19 cellular contexts compared by ENCODE assay signal in genomic region chr13:90089051-90089450, GRCh38.
DNase-seq lines count a peak whose midpoint lies in the region; ATAC-seq, FAIRE-seq and TF ChIP-seq lines count a peak whose summit lies in the region.
"Had no signal": no experiment of that assay in that cellular context is flagged by ENCODE, and none has a peak within 500 bp of the region (broad histone marks: within the 10 kb centered on the region; RNA-seq: fewer than 3 reads in every experiment).

No MANE protein-coding gene starts in this region.

- no peaks in the 10 kb centered on the region for H4K20me1 ChIP-seq in IMR-90 (ENCODE audit: insufficient read depth, low read length)

- no peak overlapping the region for H3K4ac ChIP-seq in IMR-90 (ENCODE audit: low read depth, low read length)

- no CpG with 5 or more reads among the region's 3 CpGs for WGBS in IMR-90 (ENCODE audit: extremely low coverage in 2 of 2, insufficient read length in 1 of 2), 2 experiments
- 78 to 94% methylated on average over 3 of the region's 3 CpGs for WGBS in aorta, 2 donors

- H2BK120ac ChIP-seq in IMR-90 (ENCODE audit: low read depth, low read length): no peak overlapping the region

- H2AFZ ChIP-seq in IMR-90 (replicated peaks; ENCODE audit: low read length, poor library complexity): no peak overlapping the region

- H3K27ac Mint-ChIP-seq in activated naive CD4-positive, alpha-beta T cell treated with anti-CD3 and anti-CD28 coated beads, Interleukin-2, amount 50 U/mL, for 72 hours: no peak overlapping the region
- H3K27ac Mint-ChIP-seq: CD4-positive, alpha-beta memory T cell; HFFc6 had no signal

- no peak overlapping the region for H4K8ac ChIP-seq in IMR-90 (ENCODE audit: low read depth in 2 of 2, low read length in 2 of 2)

- H3K23ac ChIP-seq in IMR-90 (ENCODE audit: low read depth, low read length): no peak overlapping the region

- H2AK9ac ChIP-seq in IMR-90 (replicated peaks; ENCODE audit: low read depth, low read length, poor library complexity): no peak overlapping the region

- intact Hi-C loops in IMR-90 (cut with micrococcal nuclease): no loop called here
- intact Hi-C loops in aorta (cut with DNase I): no loop called here

- no peaks in the 10 kb centered on the region for H3K79me1 ChIP-seq in IMR-90 (ENCODE audit: low read depth in 1 of 2, low read length in 2 of 2)

- no peak overlapping the region for H3K9ac ChIP-seq in IMR-90 (ENCODE audit: low read depth, low read length)

- in situ Hi-C loops in IMR-90 (cut with MboI; ENCODE audit: low sequenced_read_pairs): no loop called here

- no peaks in the 10 kb centered on the region for H3K36me3 Mint-ChIP-seq in activated naive CD4-positive, alpha-beta T cell treated with anti-CD3 and anti-CD28 coated beads, Interleukin-2, amount 50 U/mL, for 72 hours
- H3K36me3 Mint-ChIP-seq: CD4-positive, alpha-beta memory T cell had no signal

- TF ChIP-seq RAD21 in IMR-90 (IDR thresholded peaks at IDR 0.05; ENCODE audit: low read length): no peak

- H3K4me1 ChIP-seq in IMR-90 (ENCODE audit: control insufficient read depth, insufficient read depth, low read length) (no peaks in the 10 kb centered on the region), aorta (ENCODE audit: control insufficient read depth in 1 of 2, insufficient read depth in 2 of 2, low read length in 2 of 2) (no peaks in the 10 kb centered on the region)

- no TSS peak for BruUV-seq in IMR-90 (replicated peaks; lab: Mats Ljungman, UMichigan)

- POLR2A ChIA-PET in IMR-90 (lab: Charles Lee; ENCODE audit: unreplicated experiment): no interaction called here

- H3K36me3 ChIP-seq in IMR-90 (ENCODE audit: control insufficient read depth, insufficient read depth, low read length) (no peaks in the 10 kb centered on the region), aorta (ENCODE audit: control insufficient read depth in 1 of 2, insufficient read depth in 2 of 2, low read length in 1 of 2) (no peaks in the 10 kb centered on the region)
- H3K36me3 ChIP-seq: HAP-1 had no signal

- H3K27ac ChIP-seq in IMR-90 (ENCODE audit: insufficient read depth, low read length) (no peak overlapping the region), aorta (ENCODE audit: low read depth in 1 of 2, low read length in 2 of 2) (no peak overlapping the region)

- H3K9me3 ChIP-seq in IMR-90 (ENCODE audit: control insufficient read depth, insufficient read depth, low read length): no peaks in the 10 kb centered on the region
- no peaks in the 10 kb centered on the region for H3K9me3 ChIP-seq in aorta (ENCODE audit: control insufficient read depth, low read length)
- H3K9me3 ChIP-seq: HAP-1 had no signal

- dilution Hi-C loops in IMR-90 (cut with HindIII; ENCODE audit: low sequenced_read_pairs, unreplicated experiment): no loop called here

- H2BK5ac ChIP-seq in IMR-90 (ENCODE audit: low read depth, low read length, poor library complexity, severe bottlenecking): no peak overlapping the region

- CTCF ChIA-PET in IMR-90 (lab: Yijun Ruan, JAX): no interaction called here

- no peak overlapping the region for H4K91ac ChIP-seq in IMR-90 (ENCODE audit: insufficient read depth, low read depth, low read length)

- peak; percentile 59 for FAIRE-seq in A204.1 (lab: Jason Lieb, UNC)
- peak; percentile 77 for FAIRE-seq in frontal cortex (lab: Jason Lieb, UNC)
- FAIRE-seq: GM12891, GM18507, H54 had no signal

- H3K4me2 ChIP-seq in IMR-90 (ENCODE audit: low read depth, low read length): no peak overlapping the region

- TF ChIP-seq CTCF in IMR-90 (conservative IDR thresholded peaks at IDR 0.05; ENCODE audit: low read depth, low read length): no peak

- no peak overlapping the region for H3K56ac ChIP-seq in IMR-90 (ENCODE audit: extremely low read depth, insufficient read depth, low read length)

- H3K18ac ChIP-seq in IMR-90 (ENCODE audit: low read depth, low read length): no peak overlapping the region

- DNase-seq in IMR-90 (no peak), frontal cortex (ENCODE audit: low spot score in 2 of 2) (no peak), aorta (no peak), DMS153 (lab: John Stamatoyannopoulos, UW) (no peak)
- DNase-seq in activated naive CD4-positive, alpha-beta T cell treated with anti-CD3 and anti-CD28 coated beads, Interleukin-2, amount 50 U/mL, for 72 hours (ENCODE audit: low spot score in 2 of 2): no peak
- DNase-seq: 8988T; C1 segment of cervical spinal cord; Calu3; CD4-positive, alpha-beta memory T cell; COR-L47; DND-41; GDM1; GOT3; HFFc6 had no signal

- no peak overlapping the region for H2BK20ac ChIP-seq in IMR-90 (ENCODE audit: low read depth, low read length)

- ATAC-seq in IMR-90 (ENCODE audit: low read depth) (no peak), aorta (ENCODE audit: low FRiP score) (no peak)
- ATAC-seq in activated naive CD4-positive, alpha-beta T cell treated with anti-CD3 and anti-CD28 coated beads, Interleukin-2, amount 50 U/mL, for 72 hours: no peak

- TF ChIP-seq POLR2A in IMR-90 (IDR thresholded peaks at IDR 0.05; ENCODE audit: low read depth, low read length): no peak

- no peaks in the 10 kb centered on the region for H3K27me3 ChIP-seq in IMR-90 (ENCODE audit: control insufficient read depth, insufficient read depth, low read length)
- H3K27me3 ChIP-seq in aorta (ENCODE audit: control insufficient read depth in 1 of 2, insufficient read depth in 2 of 2, low read length in 1 of 2): no peaks in the 10 kb centered on the region

- no peak overlapping the region for H3K14ac ChIP-seq in IMR-90 (replicated peaks; ENCODE audit: low read depth, low read length)

- H2BK15ac ChIP-seq in IMR-90 (ENCODE audit: low read depth, low read length): no peak overlapping the region

- H3K4me3 ChIP-seq in IMR-90 (ENCODE audit: insufficient read depth, low read depth, low read length) (no peak overlapping the region), aorta (ENCODE audit: low read length in 2 of 2) (no peak overlapping the region)
- H3K4me3 ChIP-seq: HAP-1 had no signal

- H2AK5ac ChIP-seq in IMR-90 (ENCODE audit: low read depth, low read length): no peak overlapping the region

- H4K5ac ChIP-seq in IMR-90 (ENCODE audit: low read depth, low read length): no peak overlapping the region

- no peaks in the 10 kb centered on the region for H3K9me1 ChIP-seq in IMR-90 (ENCODE audit: insufficient read depth, low read length)

- H3K9me3 Mint-ChIP-seq in activated naive CD4-positive, alpha-beta T cell treated with anti-CD3 and anti-CD28 coated beads, Interleukin-2, amount 50 U/mL, for 72 hours: peaks cover 13 to 24% of the 10 kb centered on the region in 2 donors

TF ChIP-seq in IMR-90, 13 proteins besides CTCF, POLR2A, EP300 and RAD21:
- no peak for TF ChIP-seq SMC3 (IDR thresholded peaks at IDR 0.05; ENCODE audit: low read depth, low read length)
- TF ChIP-seq MAFK (IDR thresholded peaks at IDR 0.05; ENCODE audit: low read depth, low read length): peak; percentile 4; the same call in 1 of the 2 replicates
